ENCODE assay signal across 11 cellular contexts in genomic region chr12:127389923-127390322, GRCh38.
DNase-seq lines count a peak whose midpoint lies in the region; ATAC-seq, FAIRE-seq and TF ChIP-seq lines count a peak whose summit lies in the region.
"Had no signal": no experiment of that assay in that cellular context is flagged by ENCODE, and none has a peak within 500 bp of the region (broad histone marks: within the 10 kb centered on the region; RNA-seq: fewer than 3 reads in every experiment).

No MANE protein-coding gene starts in this region.

- H3K4me3 ChIP-seq in RWPE2 (ENCODE audit: severe bottlenecking) (no peak overlapping the region), fibroblast of pulmonary artery (replicated peaks; ENCODE audit: low read depth, low read length) (no peak overlapping the region), retinal pigment epithelial cell (ENCODE audit: low read length) (no peak overlapping the region)
- H3K4me3 ChIP-seq: gastroesophageal sphincter, mucosa of descending colon had no signal

- no peak overlapping the region for H3K27ac ChIP-seq in RWPE2 (ENCODE audit: poor library complexity, severe bottlenecking)
- H3K27ac ChIP-seq: gastroesophageal sphincter had no signal

- no peak for FAIRE-seq in H54 (lab: Jason Lieb, UNC)

- no peaks in the 10 kb centered on the region for H3K27me3 ChIP-seq in RWPE2 (ENCODE audit: insufficient read depth, poor library complexity, severe bottlenecking)

- H3K36me3 ChIP-seq in RWPE2 (ENCODE audit: low read depth) = no peaks in the 10 kb centered on the region
- H3K36me3 ChIP-seq: gastroesophageal sphincter had no signal

- no peaks in the 10 kb centered on the region for H3K9me3 ChIP-seq in RWPE2 (ENCODE audit: severe bottlenecking)
- H3K9me3 ChIP-seq: gastroesophageal sphincter, mucosa of descending colon had no signal

- DNase-seq in H54 (ENCODE audit: insufficient read length, low spot score) (peak; percentile 28), RWPE2 (ENCODE audit: low spot score) (peak; percentile 77), fibroblast of pulmonary artery (ENCODE audit: low read depth) (peak; percentile 53), retinal pigment epithelial cell (ENCODE audit: low read depth) (peak; percentile 51), NCI-H1092 treated with DMSO at 0.1 percent for 48 hours (lab: John Stamatoyannopoulos, UW) (no peak), dermis blood vessel endothelial cell (no peak)
- DNase-seq: aorta, mucosa of descending colon had no signal

- TF ChIP-seq CTCF in RWPE2 (IDR thresholded peaks at IDR 0.05; ENCODE audit: poor library complexity, severe bottlenecking) (no peak), fibroblast of pulmonary artery (IDR thresholded peaks at IDR 0.05; ENCODE audit: low read length, missing control alignments) (no peak), retinal pigment epithelial cell (conservative IDR thresholded peaks at IDR 0.05; ENCODE audit: low read depth, low read length) (no peak)

- TF ChIP-seq POLR2A in H54 (IDR thresholded peaks at IDR 0.05; ENCODE audit: low read depth, low read length) = no peak

- peaks cover 29% of the 10 kb centered on the region for H3K4me1 ChIP-seq in RWPE2 (ENCODE audit: insufficient read depth, poor library complexity, severe bottlenecking)
- H3K4me1 ChIP-seq: gastroesophageal sphincter had no signal

- ATAC-seq in RWPE2 (ENCODE audit: low read depth) = peak; percentile 64
- no peak for ATAC-seq in GM19351 (IDR thresholded peaks at IDR 0.05; ENCODE audit: unreplicated experiment)
- ATAC-seq in GM21447 (IDR thresholded peaks at IDR 0.05; ENCODE audit: unreplicated experiment) = no peak
- ATAC-seq: gastroesophageal sphincter, mucosa of descending colon had no signal

Comparison
In these comparisons a context has a peak if more than half of its experiments do, and no peak if none do; other contexts are left out.
1. DNase-seq: peak in H54 (single experiment), RWPE2 (single experiment), fibroblast of pulmonary artery (single experiment) and retinal pigment epithelial cell (single experiment); none in NCI-H1092 treated with DMSO at 0.1 percent for 48 hours (single experiment) and dermis blood vessel endothelial cell (single experiment).